In genomic region chr19:18349524-18350128, GRCh38 we compare ENCODE assay signal across 8 cellular contexts. TPM values are rescaled to one million over a fixed set of nuclear protein-coding genes. Genes with fewer than 3 reads are reported as not detected.
DNase-seq lines count a peak whose midpoint lies in the region; ATAC-seq, FAIRE-seq and TF ChIP-seq lines count a peak whose summit lies in the region.

No MANE protein-coding gene starts in this region.

- H3K36me3 Mint-ChIP-seq in activated CD4-positive, alpha-beta T cell treated with anti-CD3 and anti-CD28 coated beads, Interleukin-2, amount 10 ng/mL, durations not matched to agents 7 days and 5 days (ENCODE audit: low read depth): peaks cover 7% of the 10 kb centered on the region
- H3K36me3 Mint-ChIP-seq in astrocyte (ENCODE audit: low read depth, unreplicated experiment): peaks cover 24% of the 10 kb centered on the region

- no peak overlapping the region for H3K27ac Mint-ChIP-seq in activated CD4-positive, alpha-beta T cell treated with anti-CD3 and anti-CD28 coated beads, Interleukin-2, amount 10 ng/mL, durations not matched to agents 7 days and 5 days
- no peak overlapping the region for H3K27ac Mint-ChIP-seq in astrocyte (ENCODE audit: unreplicated experiment)

- no peaks in the 10 kb centered on the region for H3K27me3 Mint-ChIP-seq in activated CD4-positive, alpha-beta T cell treated with anti-CD3 and anti-CD28 coated beads, Interleukin-2, amount 10 ng/mL, durations not matched to agents 7 days and 5 days
- H3K27me3 Mint-ChIP-seq in astrocyte (ENCODE audit: low read depth, unreplicated experiment): peaks cover 2% of the 10 kb centered on the region

- H3K4me2 ChIP-seq in MM.1S (ENCODE audit: low read depth, low read length) (no peak overlapping the region), astrocyte (ENCODE audit: low read length) (no peak overlapping the region), keratinocyte (ENCODE audit: control insufficient read depth, extremely low read depth, insufficient read depth, low read depth, low read length) (no peak overlapping the region)

- H3K4me3 ChIP-seq in MM.1S (ENCODE audit: low read length) (no peak overlapping the region), astrocyte (ENCODE audit: insufficient read depth, low read depth, low read length) (no peak overlapping the region), keratinocyte (ENCODE audit: control insufficient read depth in 2 of 3, extremely low read depth in 1 of 3, insufficient read depth in 2 of 3, low read depth in 1 of 3, low read length in 3 of 3) (no peak overlapping the region), testis (no peak overlapping the region)

- H3K79me2 ChIP-seq in MM.1S (ENCODE audit: low read length): no peaks in the 10 kb centered on the region
- H3K79me2 ChIP-seq in astrocyte (ENCODE audit: insufficient read depth, low read length): no peaks in the 10 kb centered on the region
- no peaks in the 10 kb centered on the region for H3K79me2 ChIP-seq in keratinocyte (ENCODE audit: control insufficient read depth, insufficient read depth, low read length)

- no peaks in the 10 kb centered on the region for H3K9me3 Mint-ChIP-seq in activated CD4-positive, alpha-beta T cell treated with anti-CD3 and anti-CD28 coated beads, Interleukin-2, amount 10 ng/mL, durations not matched to agents 7 days and 5 days
- H3K9me3 Mint-ChIP-seq in astrocyte (ENCODE audit: unreplicated experiment): no peaks in the 10 kb centered on the region

- DNase-seq in activated CD4-positive, alpha-beta T cell treated with anti-CD3 and anti-CD28 coated beads, Interleukin-2, amount 10 ng/mL, durations not matched to agents 7 days and 5 days: peak; percentile 32
- DNase-seq in activated CD4-positive, alpha-beta T cell treated with anti-CD3 and anti-CD28 coated beads, Interleukin-2, amount 50 U/mL, for 4 hours: no peak
- DNase-seq in MM.1S: no peak
- DNase-seq in astrocyte (ENCODE audit: low read depth): no peak
- no peak for DNase-seq in keratinocyte (ENCODE audit: low read depth, low spot score)
- DNase-seq in testis: peak; percentile 67

- H3K36me3 ChIP-seq in MM.1S (replicated peaks; ENCODE audit: insufficient read depth, low read length) (no peaks in the 10 kb centered on the region), astrocyte (ENCODE audit: insufficient read depth, low read length) (no peaks in the 10 kb centered on the region), keratinocyte (ENCODE audit: control insufficient read depth in 2 of 2, extremely low read depth in 1 of 2, insufficient read depth in 2 of 2, low read length in 2 of 2) (no peaks in the 10 kb centered on the region), testis (ENCODE audit: low read depth, missing control alignments) (no peaks in the 10 kb centered on the region)

- ATAC-seq in GM18511 (IDR thresholded peaks at IDR 0.05; ENCODE audit: unreplicated experiment): no peak
- ATAC-seq in GM21723 (IDR thresholded peaks at IDR 0.05; ENCODE audit: unreplicated experiment): no peak

- H3K9ac ChIP-seq in MM.1S (ENCODE audit: low read length) (no peak overlapping the region), astrocyte (ENCODE audit: low read length) (no peak overlapping the region), keratinocyte (ENCODE audit: control insufficient read depth, extremely low read depth, insufficient read depth, low read length) (no peak overlapping the region)

- no peak overlapping the region for H3K4me3 Mint-ChIP-seq in activated CD4-positive, alpha-beta T cell treated with anti-CD3 and anti-CD28 coated beads, Interleukin-2, amount 10 ng/mL, durations not matched to agents 7 days and 5 days
- H3K4me3 Mint-ChIP-seq in astrocyte (ENCODE audit: unreplicated experiment): no peak overlapping the region

- H3K27ac ChIP-seq in MM.1S (ENCODE audit: low read length) (no peak overlapping the region), astrocyte (ENCODE audit: low read depth, low read length) (no peak overlapping the region), keratinocyte (ENCODE audit: control insufficient read depth, insufficient read depth, low read length) (no peak overlapping the region), testis (no peak overlapping the region)

- no peaks in the 10 kb centered on the region for H3K9me1 ChIP-seq in keratinocyte (ENCODE audit: control insufficient read depth, extremely low read depth, insufficient read depth, low read length)

- no peak overlapping the region for H2AFZ ChIP-seq in MM.1S (ENCODE audit: low read length)
- no peak overlapping the region for H2AFZ ChIP-seq in astrocyte (ENCODE audit: low read depth, low read length)
- H2AFZ ChIP-seq in keratinocyte (ENCODE audit: control insufficient read depth, low read length): no peak overlapping the region

- H3K4me1 ChIP-seq in MM.1S (ENCODE audit: low read length) (no peaks in the 10 kb centered on the region), astrocyte (ENCODE audit: insufficient read depth, low read length) (peaks cover 2% of the 10 kb centered on the region), keratinocyte (ENCODE audit: control insufficient read depth, extremely low read depth, insufficient read depth, low read length) (peaks cover 14% of the 10 kb centered on the region), testis (no peaks in the 10 kb centered on the region)

- no peak for TF ChIP-seq POLR2A in testis (IDR thresholded peaks at IDR 0.05)

- H3K27me3 ChIP-seq in MM.1S (replicated peaks; ENCODE audit: insufficient read depth, low read length) (no peaks in the 10 kb centered on the region), astrocyte (ENCODE audit: insufficient read depth, low read length) (no peaks in the 10 kb centered on the region), keratinocyte (ENCODE audit: control insufficient read depth, extremely low read depth, insufficient read depth, low read length) (no peaks in the 10 kb centered on the region), testis (no peaks in the 10 kb centered on the region)

- H4K20me1 ChIP-seq in MM.1S (ENCODE audit: insufficient read depth, low read length) (no peaks in the 10 kb centered on the region), astrocyte (ENCODE audit: insufficient read depth, low read length) (no peaks in the 10 kb centered on the region), keratinocyte (ENCODE audit: control insufficient read depth, extremely low read depth, insufficient read depth, low read length) (no peaks in the 10 kb centered on the region)

- WGBS in testis, 2 donors: 56 to 57% methylated on average over 12 of the region's 12 CpGs

- no peaks in the 10 kb centered on the region for H3F3A ChIP-seq in MM.1S (ENCODE audit: insufficient read depth, low read length)

- dilution Hi-C loops in keratinocyte (cut with MboI; ENCODE audit: extremely low pct_ligation_motif_present, low sequenced_read_pairs): no loop called here

- peaks cover 8% of the 10 kb centered on the region for H3K4me1 Mint-ChIP-seq in activated CD4-positive, alpha-beta T cell treated with anti-CD3 and anti-CD28 coated beads, Interleukin-2, amount 10 ng/mL, durations not matched to agents 7 days and 5 days
- no peaks in the 10 kb centered on the region for H3K4me1 Mint-ChIP-seq in astrocyte (ENCODE audit: low read depth, unreplicated experiment)

- CTCF ChIA-PET in activated CD4-positive, alpha-beta T cell treated with anti-CD3 and anti-CD28 coated beads, Interleukin-2, amount 10 ng/mL, durations not matched to agents 7 days and 5 days (lab: Charles Lee): interaction anchor here (0.7 to 1.3 kb wide), 3 partner anchors 10 to 70 kb away, joined by 3 to 9 read pairs (median 3); no protein-coding TSS in a partner anchor

- H3K9me3 ChIP-seq in MM.1S (replicated peaks; ENCODE audit: insufficient read depth, low read length) (no peaks in the 10 kb centered on the region), astrocyte (ENCODE audit: insufficient read depth, low read depth, low read length) (no peaks in the 10 kb centered on the region), keratinocyte (ENCODE audit: control insufficient read depth, low read depth, low read length) (no peaks in the 10 kb centered on the region), testis (no peaks in the 10 kb centered on the region)

- FAIRE-seq in astrocyte (lab: Jason Lieb, UNC): no peak
- no peak for FAIRE-seq in keratinocyte (lab: Jason Lieb, UNC)

- intact Hi-C loops in testis (cut with DNase I; ENCODE audit: low total_unique reads): no loop called here

- POLR2A ChIA-PET in activated CD4-positive, alpha-beta T cell treated with anti-CD3 and anti-CD28 coated beads, Interleukin-2, amount 10 ng/mL, durations not matched to agents 7 days and 5 days (lab: Charles Lee): interaction anchor here (0.6 kb wide), 2 partner anchors 71 to 80 kb away, joined by 3 to 6 read pairs; no protein-coding TSS in a partner anchor

- TF ChIP-seq CTCF in MM.1S (IDR thresholded peaks at IDR 0.05; ENCODE audit: low read length) (peak; percentile 34), astrocyte (IDR thresholded peaks at IDR 0.05; ENCODE audit: insufficient read depth, low read depth, low read length) (peak; percentile 89), keratinocyte (optimal IDR thresholded peaks at IDR 0.05 in 1 of 3, IDR thresholded peaks at IDR 0.05 in 1 of 3, conservative IDR thresholded peaks at IDR 0.05 in 1 of 3; ENCODE audit: extremely low read depth in 1 of 3, insufficient read depth in 2 of 3, low read length in 3 of 3) (peak; percentile 81 to 89 (median 86)), testis (IDR thresholded peaks at IDR 0.05) (peak; percentile 58 to 76 (median 68))

- no peaks in the 10 kb centered on the region for H3K9me2 ChIP-seq in MM.1S (replicated peaks; ENCODE audit: insufficient read depth, low read length)

RNA-seq across cellular contexts. Expression of gene PGPEP1, which starts 9.2 kb away (rescaled TPM):
- 10 to 100 TPM; 24.1 to 24.8 TPM for total RNA-seq in activated CD4-positive, alpha-beta T cell treated with anti-CD3 and anti-CD28 coated beads, Interleukin-2, amount 10 ng/mL, durations not matched to agents 7 days and 5 days
- 20.6 and 28.4 TPM in 2 replicates for total RNA-seq in astrocyte
- polyA plus RNA-seq in keratinocyte: 4.8 to 5.8 TPM (median 5.6 TPM) in 3 replicates
- 1.3 TPM for polyA plus RNA-seq in keratinocyte (2011; ENCODE audit: low read depth)
- 4.0 and 4.4 TPM in 2 replicates for polyA plus RNA-seq in keratinocyte (2011; cell fraction: cytosol; rRNA removed)
- 9.2 and 10.9 TPM in 2 replicates for polyA plus RNA-seq in keratinocyte (2011; cell fraction: nucleus; rRNA removed)
- polyA plus RNA-seq in keratinocyte (2012; ENCODE audit: low replicate concordance): 4.5 and 4.8 TPM in 2 replicates
- 8.9 to 13.1 TPM (median 11.7 TPM) in 3 replicates for polyA minus RNA-seq in keratinocyte
- 7.5 TPM for polyA minus RNA-seq in keratinocyte (2011; cell fraction: cytosol; rRNA and poly(A)+ RNA removed)
- 6.7 and 7.3 TPM in 2 replicates for polyA minus RNA-seq in keratinocyte (2011; cell fraction: nucleus; rRNA and poly(A)+ RNA removed)
- 10 to 100 TPM; 12.4 to 16.2 TPM for total RNA-seq in testis
- polyA plus RNA-seq in testis (ENCODE audit: insufficient read depth, low read depth, low replicate concordance): 10.8 TPM

RNA-seq across cellular contexts. Expression of gene LSM4, which starts 26.8 kb away (rescaled TPM):
- 100 to 1,000 TPM; 156 to 181 TPM for total RNA-seq in activated CD4-positive, alpha-beta T cell treated with anti-CD3 and anti-CD28 coated beads, Interleukin-2, amount 10 ng/mL, durations not matched to agents 7 days and 5 days
- total RNA-seq in astrocyte (102 and 127 TPM in 2 replicates), testis (100 to 1,000 TPM; 212 to 241 TPM)
- polyA plus RNA-seq in keratinocyte (150 to 170 TPM (median 162 TPM) in 3 replicates), testis (ENCODE audit: insufficient read depth, low read depth, low replicate concordance) (196 TPM)
- polyA plus RNA-seq in keratinocyte (2011; ENCODE audit: low read depth): 50.4 TPM
- 74.7 and 141 TPM in 2 replicates for polyA plus RNA-seq in keratinocyte (2011; cell fraction: cytosol; rRNA removed)
- 41.7 and 45.2 TPM in 2 replicates for polyA plus RNA-seq in keratinocyte (2011; cell fraction: nucleus; rRNA removed)
- polyA plus RNA-seq in keratinocyte (2012; ENCODE audit: low replicate concordance): 86.5 and 186 TPM in 2 replicates
- polyA minus RNA-seq in keratinocyte: 30.7 to 49.0 TPM (median 33.8 TPM) in 3 replicates
- polyA minus RNA-seq in keratinocyte (2011; cell fraction: cytosol; rRNA and poly(A)+ RNA removed): 109 TPM
- 16.4 and 21.7 TPM in 2 replicates for polyA minus RNA-seq in keratinocyte (2011; cell fraction: nucleus; rRNA and poly(A)+ RNA removed)

RNA-seq across cellular contexts. Expression of gene GDF15, which starts 36.3 kb away (rescaled TPM):
- total RNA-seq in activated CD4-positive, alpha-beta T cell treated with anti-CD3 and anti-CD28 coated beads, Interleukin-2, amount 10 ng/mL, durations not matched to agents 7 days and 5 days: not detected
- total RNA-seq in astrocyte (20.5 and 23.2 TPM in 2 replicates), testis (1 to 10 TPM in 1 of 2 donors, under 1 TPM in 1; 0.93 to 2.5 TPM)
- polyA plus RNA-seq in keratinocyte (0.27 to 0.49 TPM (median 0.31 TPM) in 3 replicates), testis (ENCODE audit: insufficient read depth, low read depth, low replicate concordance) (1.0 TPM)
- 13.0 TPM for polyA plus RNA-seq in keratinocyte (2011; ENCODE audit: low read depth)
- 0.56 and 0.99 TPM in 2 replicates for polyA plus RNA-seq in keratinocyte (2011; cell fraction: cytosol; rRNA removed)
- 1.9 and 2.4 TPM in 2 replicates for polyA plus RNA-seq in keratinocyte (2011; cell fraction: nucleus; rRNA removed)
- 0.39 and 61.8 TPM in 2 replicates for polyA plus RNA-seq in keratinocyte (2012; ENCODE audit: low replicate concordance)
- 0.20 to 1.0 TPM in 2 of 3 replicates, not detected in the other for polyA minus RNA-seq in keratinocyte
- not detected for polyA minus RNA-seq in keratinocyte (2011; cell fraction: cytosol; rRNA and poly(A)+ RNA removed)
- 1.6 and 2.0 TPM in 2 replicates for polyA minus RNA-seq in keratinocyte (2011; cell fraction: nucleus; rRNA and poly(A)+ RNA removed)

RNA-seq across cellular contexts. Expression of gene LRRC25, which starts 47.8 kb away (rescaled TPM):
- not detected for total RNA-seq in activated CD4-positive, alpha-beta T cell treated with anti-CD3 and anti-CD28 coated beads, Interleukin-2, amount 10 ng/mL, durations not matched to agents 7 days and 5 days
- total RNA-seq in astrocyte (not detected in 2 replicates), testis (1 to 10 TPM; 1.6 to 4.0 TPM)
- polyA plus RNA-seq in keratinocyte (not detected in 3 replicates), testis (ENCODE audit: insufficient read depth, low read depth, low replicate concordance) (3.4 TPM)
- polyA plus RNA-seq in keratinocyte (2011; ENCODE audit: low read depth): not detected
- not detected in 2 replicates for polyA plus RNA-seq in keratinocyte (2011; cell fraction: cytosol; rRNA removed)
- polyA plus RNA-seq in keratinocyte (2011; cell fraction: nucleus; rRNA removed): not detected in 2 replicates
- polyA plus RNA-seq in keratinocyte (2012; ENCODE audit: low replicate concordance): not detected in 2 replicates
- polyA minus RNA-seq in keratinocyte: not detected in 3 replicates
- not detected for polyA minus RNA-seq in keratinocyte (2011; cell fraction: cytosol; rRNA and poly(A)+ RNA removed)
- polyA minus RNA-seq in keratinocyte (2011; cell fraction: nucleus; rRNA and poly(A)+ RNA removed): not detected in 2 replicates

Comparison
In these comparisons a context has a peak if more than half of its experiments do, and no peak if none do; other contexts are left out.
1. DNase-seq: peak in activated CD4-positive, alpha-beta T cell treated with anti-CD3 and anti-CD28 coated beads, Interleukin-2, amount 10 ng/mL, durations not matched to agents 7 days and 5 days (single experiment) and testis (single experiment); none in activated CD4-positive, alpha-beta T cell treated with anti-CD3 and anti-CD28 coated beads, Interleukin-2, amount 50 U/mL, for 4 hours (0 of 2), MM.1S (single experiment), astrocyte (single experiment) and keratinocyte (single experiment).
2. CTCF ChIP-seq: peak in every context shown above with its lines; median percentile 89 in astrocyte; 86 in keratinocyte; 68 in testis; 34 in MM.1S.